In genomic region chr2:149044500-149044899, GRCh38 we compare ENCODE assay signal across 7 cellular contexts. TPM values are rescaled to one million over a fixed set of nuclear protein-coding genes. Genes with fewer than 3 reads are reported as not detected.
"Had no signal": no experiment of that assay in that cellular context is flagged by ENCODE, and none has a peak within 500 bp of the region (broad histone marks: within the 10 kb centered on the region; RNA-seq: fewer than 3 reads in every experiment).

No MANE protein-coding gene starts in this region.

- H3K4me3 Mint-ChIP-seq: IgD-negative memory B cell had no signal

- H3K27ac Mint-ChIP-seq: IgD-negative memory B cell had no signal

- FAIRE-seq: HepG2, HTR-8/SVneo had no signal

- DNase-seq: IMR-90, KBM-7, KG1 had no signal

- ATAC-seq: HepG2 had no signal

- H3K27ac ChIP-seq: HL-60 had no signal

RNA-seq across cellular contexts. Expression of gene LYPD6B, which starts 6.0 kb away (rescaled TPM):
- total RNA-seq: HepG2, IMR-90 had no signal
- polyA plus RNA-seq: HepG2 had no signal
